8 cellular contexts compared by ENCODE assay signal in the genomic region with DNA sequence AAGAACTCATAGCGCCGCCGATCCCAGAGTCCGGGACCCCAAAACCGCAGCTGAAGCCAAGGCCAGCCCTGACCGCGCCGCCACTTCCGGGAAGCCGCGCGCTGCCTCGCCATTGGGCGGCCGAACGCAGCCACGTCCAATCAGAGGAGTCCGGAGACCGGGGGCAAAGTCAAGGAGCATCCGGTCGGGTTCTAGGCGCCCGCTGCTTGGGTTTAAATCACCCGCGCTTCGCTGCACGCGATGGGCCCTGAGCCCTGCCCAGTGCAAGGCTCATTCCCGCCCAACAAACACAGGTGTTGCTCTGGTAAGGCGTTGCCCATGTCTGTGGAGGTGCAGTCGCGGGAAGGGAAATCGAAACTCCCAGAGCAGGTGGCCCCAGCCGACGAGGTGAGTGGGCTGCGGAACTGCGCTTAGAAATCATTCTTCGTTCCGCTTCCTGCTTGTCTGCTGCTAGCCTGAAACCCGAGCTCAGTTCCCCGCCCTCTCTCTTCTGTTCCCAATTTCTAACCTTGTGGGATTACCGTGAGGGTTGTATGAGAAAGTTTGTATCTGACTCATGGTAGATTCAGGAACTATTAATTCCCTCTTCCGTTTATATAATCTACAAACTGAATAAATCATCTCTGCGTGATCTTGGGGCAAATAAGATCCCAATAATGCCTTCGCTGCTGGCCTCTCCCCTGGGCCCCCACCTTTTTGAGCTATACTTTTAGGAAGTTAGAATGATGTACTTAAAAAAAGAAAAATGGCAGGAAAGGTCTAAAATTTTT. TPM values are rescaled to one million over a fixed set of nuclear protein-coding genes. Genes with fewer than 3 reads are reported as not detected.
DNase-seq lines count a peak whose midpoint lies in the region; ATAC-seq and TF ChIP-seq lines count a peak whose summit lies in the region.

TSS of gene DCLRE1C (minus strand) at position 96 of the 770 bp plus-strand sequence. CDS start at position 10, 86 bp downstream.

- TF ChIP-seq CTCF in GM20000 (IDR thresholded peaks at IDR 0.05; ENCODE audit: extremely low read depth, missing control alignments) (no peak), lung (IDR thresholded peaks at IDR 0.05; ENCODE audit: control extremely low read depth, extremely low read depth) (no peak)

- ATAC-seq in lung (ENCODE audit: insufficient read depth, low FRiP score) = peak; percentile 96

- H3K4me1 ChIP-seq in ectodermal cell (ENCODE audit: control insufficient read depth, insufficient read depth, low read length) = peaks cover 14% of the 10 kb centered on the region
- H3K4me1 ChIP-seq in lung (ENCODE audit: control insufficient read depth in 2 of 2, insufficient read depth in 2 of 2, low read length in 2 of 2) = peaks cover 6 to 9% of the 10 kb centered on the region in 2 donors

- no peaks in the 10 kb centered on the region for H3K9me3 ChIP-seq in ectodermal cell (ENCODE audit: control insufficient read depth, low read length)
- no peaks in the 10 kb centered on the region for H3K9me3 ChIP-seq in lung (ENCODE audit: control insufficient read depth in 2 of 2, insufficient read depth in 1 of 2, low read length in 1 of 2)

- 1% methylated on average over 43 to 44 of the region's 45 CpGs for WGBS in ectodermal cell, 2 experiments
- WGBS in lung, 2 donors = 0% methylated on average over 45 of the region's 45 CpGs

- no peaks in the 10 kb centered on the region for H3K36me3 ChIP-seq in ectodermal cell (ENCODE audit: control insufficient read depth, insufficient read depth, low read length)
- no peaks in the 10 kb centered on the region for H3K36me3 ChIP-seq in lung (ENCODE audit: control insufficient read depth in 2 of 2, insufficient read depth in 2 of 2, low read length in 2 of 2)

- DNase-seq in COLO668 (lab: John Stamatoyannopoulos, UW; ENCODE audit: unreplicated experiment) = peak; percentile 91
- DNase-seq in GM20000 (ENCODE audit: low spot score) = peak; percentile 89
- DNase-seq in HS-5 (ENCODE audit: low read depth) = peak; percentile 47
- peak; percentile 56 for DNase-seq in NK-92 (lab: John Stamatoyannopoulos, UW; ENCODE audit: unreplicated experiment)
- DNase-seq in activated CD8-positive, alpha-beta memory T cell treated with anti-CD3 and anti-CD28 coated beads for 1 hour (ENCODE audit: extremely low read depth in 1 of 2, low read depth in 1 of 2) = peak; percentile 54 to 73
- peak; percentile 92 for DNase-seq in lung (ENCODE audit: low spot score)
- DNase-seq in stimulated activated CD4-positive, alpha-beta T cell treated with anti-CD3 and anti-CD28 coated beads, TNF-alpha, amount 100 ng/mL, for 24 hours (ENCODE audit: low read depth in 3 of 3) = peak; percentile 72 to 86 (median 78)

- H3K27ac ChIP-seq in ectodermal cell (ENCODE audit: insufficient read depth, low read depth, low read length, poor library complexity, severe bottlenecking) (no peak within 1 kb of the TSS), lung (ENCODE audit: low read depth in 1 of 2, low read length in 1 of 2) (peak within 1 kb of the TSS; percentile 88 to 94)

- H3K4me3 ChIP-seq in ectodermal cell (ENCODE audit: insufficient read depth, low read depth, low read length) = peak within 1 kb of the TSS; percentile 73
- H3K4me3 ChIP-seq in lung = peak within 1 kb of the TSS; percentile 53

- H3K27me3 ChIP-seq in ectodermal cell (ENCODE audit: control insufficient read depth, insufficient read depth, low read length, poor library complexity, severe bottlenecking) (no peaks in the 10 kb centered on the region), lung (ENCODE audit: control insufficient read depth, insufficient read depth) (no peaks in the 10 kb centered on the region)

RNA-seq across cellular contexts. Expression of gene DCLRE1C, which starts in this region (rescaled TPM):
- 4.3 TPM for polyA plus RNA-seq in ectodermal cell (2013, experiment 1 of 4)
- 5.4 TPM for polyA plus RNA-seq in ectodermal cell (2013, experiment 2 of 4)
- 4.3 TPM for polyA plus RNA-seq in ectodermal cell (2013, experiment 3 of 4)
- polyA plus RNA-seq in ectodermal cell (2013, experiment 4 of 4) = 7.3 TPM
- total RNA-seq in lung = 10 to 100 TPM in 1 of 2 donors, 1 to 10 TPM in 1; 9.9 to 14.9 TPM
- polyA plus RNA-seq in lung = 1 to 10 TPM; 3.0 to 5.5 TPM
